In genomic region chr2:160658851-160659250, GRCh38 we compare ENCODE assay signal across 35 cellular contexts.
"Had no signal": no experiment of that assay in that cellular context is flagged by ENCODE, and none has a peak within 500 bp of the region (broad histone marks: within the 10 kb centered on the region; RNA-seq: fewer than 3 reads in every experiment).

No MANE protein-coding gene starts in this region.

- H3K9me3 Mint-ChIP-seq: activated CD4-positive, alpha-beta memory T cell treated with anti-CD3 and anti-CD28 coated beads, Interleukin-2, amount 10 ng/mL, durations not matched to agents 7 days and 5 days; activated naive CD4-positive, alpha-beta T cell treated with anti-CD3 and anti-CD28 coated beads, Interleukin-2, amount 10 ng/mL, durations not matched to agents 7 days and 5 days; activated naive CD8-positive, alpha-beta T cell treated with anti-CD3 and anti-CD28 coated beads, Interleukin-2, amount 50 U/mL, for 24 hours; brain had no signal

- H3K36me3 ChIP-seq: Peyer's patch had no signal

- H3K36me3 Mint-ChIP-seq: activated naive CD8-positive, alpha-beta T cell; brain had no signal

- H3K27me3 ChIP-seq: Peyer's patch had no signal

- H3K9me3 ChIP-seq: Peyer's patch had no signal

- DNase-seq: activated CD4-positive, alpha-beta memory T cell treated with anti-CD3 and anti-CD28 coated beads, Interleukin-2, amount 10 ng/mL, durations not matched to agents 7 days and 5 days; activated CD4-positive, alpha-beta T cell treated with anti-CD3 and anti-CD28 coated beads for 1 hour; activated CD4-positive, alpha-beta T cell treated with anti-CD3 and anti-CD28 coated beads for 48 hours; activated CD4-positive, CD25-positive, alpha-beta regulatory T cell; activated CD8-positive, alpha-beta memory T cell treated with anti-CD3 and anti-CD28 coated beads for 24 hours; activated CD8-positive, alpha-beta memory T cell treated with anti-CD3 and anti-CD28 coated beads, Interleukin-2, amount 10 ng/mL, durations not matched to agents 7 days and 5 days; activated CD8-positive, alpha-beta memory T cell treated with anti-CD3 and anti-CD28 coated beads, Interleukin-2, amount 50 U/mL, for 48 hours; activated effector memory CD4-positive, alpha-beta T cell treated with Interleukin-2 at 50 U/mL for 16 hours; activated naive CD4-positive, alpha-beta T cell treated with anti-CD3 and anti-CD28 coated beads, Interleukin-2, amount 10 ng/mL, durations not matched to agents 7 days and 5 days; activated naive CD8-positive, alpha-beta T cell treated with anti-CD3 and anti-CD28 coated beads, Interleukin-2, amount 50 U/mL, for 24 hours; activated T-cell treated with anti-CD3 and anti-CD28 coated beads, Interleukin-2, amount 50 U/mL, for 48 hours; anterior cingulate cortex; caudate nucleus; cerebellar nuclear complex; NCI-H1105; NCI-H1417 treated with DMSO at 0.1 percent for 48 hours; NCI-H187 treated with DMSO at 0.1 percent for 48 hours; NCI-H2081; NCI-H2171 treated with DMSO at 0.1 percent for 48 hours; NCI-H2227 treated with DMSO at 0.1 percent for 48 hours; NCI-H446 treated with DMSO at 0.1 percent for 48 hours; NCI-H524; NCI-H69; NCI-H82; PC-3; Peyer's patch; RPMI8226; SIG-M5; SW 1271; T-helper 1 cell; T-helper 2 cell; T-helper 9 cell had no signal

- H3K27ac ChIP-seq: Peyer's patch, VCaP had no signal

- H3K4me1 ChIP-seq: Peyer's patch had no signal

- H3K27me3 Mint-ChIP-seq: activated naive CD8-positive, alpha-beta T cell; brain had no signal

- H3K27ac Mint-ChIP-seq: activated CD4-positive, alpha-beta memory T cell treated with anti-CD3 and anti-CD28 coated beads, Interleukin-2, amount 10 ng/mL, durations not matched to agents 7 days and 5 days; activated CD8-positive, alpha-beta memory T cell treated with anti-CD3 and anti-CD28 coated beads, Interleukin-2, amount 10 ng/mL, durations not matched to agents 7 days and 5 days; activated naive CD4-positive, alpha-beta T cell treated with anti-CD3 and anti-CD28 coated beads, Interleukin-2, amount 10 ng/mL, durations not matched to agents 7 days and 5 days; activated naive CD8-positive, alpha-beta T cell; activated naive CD8-positive, alpha-beta T cell treated with anti-CD3 and anti-CD28 coated beads, Interleukin-2, amount 50 U/mL, for 24 hours; brain had no signal

- H3K4me3 Mint-ChIP-seq: activated CD4-positive, alpha-beta memory T cell treated with anti-CD3 and anti-CD28 coated beads, Interleukin-2, amount 10 ng/mL, durations not matched to agents 7 days and 5 days; activated CD8-positive, alpha-beta memory T cell treated with anti-CD3 and anti-CD28 coated beads, Interleukin-2, amount 10 ng/mL, durations not matched to agents 7 days and 5 days; activated naive CD4-positive, alpha-beta T cell treated with anti-CD3 and anti-CD28 coated beads, Interleukin-2, amount 10 ng/mL, durations not matched to agents 7 days and 5 days; activated naive CD8-positive, alpha-beta T cell; activated naive CD8-positive, alpha-beta T cell treated with anti-CD3 and anti-CD28 coated beads, Interleukin-2, amount 50 U/mL, for 24 hours; brain had no signal

- ATAC-seq: activated CD8-positive, alpha-beta memory T cell treated with anti-CD3 and anti-CD28 coated beads, Interleukin-2, amount 10 ng/mL, durations not matched to agents 7 days and 5 days; activated naive CD8-positive, alpha-beta T cell treated with anti-CD3 and anti-CD28 coated beads, Interleukin-2, amount 50 U/mL, for 24 hours; PC-3 had no signal

- H3K4me1 Mint-ChIP-seq: activated CD4-positive, alpha-beta memory T cell treated with anti-CD3 and anti-CD28 coated beads, Interleukin-2, amount 10 ng/mL, durations not matched to agents 7 days and 5 days; activated CD8-positive, alpha-beta memory T cell treated with anti-CD3 and anti-CD28 coated beads, Interleukin-2, amount 10 ng/mL, durations not matched to agents 7 days and 5 days; activated naive CD4-positive, alpha-beta T cell treated with anti-CD3 and anti-CD28 coated beads, Interleukin-2, amount 10 ng/mL, durations not matched to agents 7 days and 5 days; activated naive CD8-positive, alpha-beta T cell treated with anti-CD3 and anti-CD28 coated beads, Interleukin-2, amount 50 U/mL, for 24 hours had no signal

- H3K4me3 ChIP-seq: Peyer's patch had no signal
